Comparison of ENCODE assay signal across 8 cellular contexts in the genomic region with DNA sequence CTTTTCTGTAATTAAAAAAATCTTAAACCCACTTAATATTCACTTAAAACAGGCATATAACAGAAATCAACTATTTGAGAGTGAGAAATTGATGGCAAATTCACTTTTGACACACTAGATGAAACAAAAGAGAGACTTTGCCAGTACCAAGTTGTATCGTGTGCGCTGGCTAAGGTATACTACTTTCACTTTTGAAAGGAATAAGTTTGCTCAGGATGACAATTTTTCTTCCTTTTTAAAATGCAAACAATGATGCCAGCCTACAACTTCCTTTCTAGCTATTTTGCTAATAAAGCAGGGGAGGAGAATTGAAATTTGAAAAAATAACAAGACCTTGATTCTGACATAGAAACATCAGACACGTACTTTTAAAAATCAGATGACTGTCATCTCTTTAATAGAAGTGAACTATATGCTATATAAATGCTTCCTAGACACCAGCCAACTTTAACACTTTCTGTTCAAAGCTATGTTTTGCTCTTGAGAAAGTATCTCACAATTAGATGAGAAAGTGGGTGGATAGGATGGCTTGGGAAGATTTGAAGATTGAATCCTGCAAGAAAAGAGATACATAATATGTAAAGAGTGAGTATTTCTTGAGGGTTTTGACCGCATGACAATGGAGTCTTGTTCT. TPM values are rescaled to one million over a fixed set of nuclear protein-coding genes. Genes with fewer than 3 reads are reported as not detected.
A peak's percentile ranks its signal among the peaks of the same experiment; 100 is the strongest.
DNase-seq lines count a peak whose midpoint lies in the region; ATAC-seq and TF ChIP-seq lines count a peak whose summit lies in the region.

No MANE protein-coding gene starts in this region.

- ATAC-seq in activated T-cell treated with anti-CD3 and anti-CD28 coated beads, Interleukin-2, amount 50 U/mL, for 72 hours (replicated peaks in 1 of 2) = no peak
- no peak for ATAC-seq in upper lobe of left lung (ENCODE audit: low FRiP score in 2 of 2)

- H3K36me3 Mint-ChIP-seq in activated T-cell treated with anti-CD3 and anti-CD28 coated beads, Interleukin-2, amount 50 U/mL, for 72 hours (ENCODE audit: insufficient read depth in 2 of 2) = no peaks in the 10 kb centered on the region

- H3K9me3 ChIP-seq in ascending aorta = no peaks in the 10 kb centered on the region
- H3K9me3 ChIP-seq in upper lobe of left lung = no peaks in the 10 kb centered on the region

- TF ChIP-seq CTCF in ascending aorta (IDR thresholded peaks at IDR 0.05) (no peak), upper lobe of left lung (IDR thresholded peaks at IDR 0.05) (no peak)

- H3K4me1 ChIP-seq in ascending aorta (peaks cover 11 to 45% of the 10 kb centered on the region in 2 donors), upper lobe of left lung (peaks cover 0 to 7% (median 3%) of the 10 kb centered on the region in 4 donors)

- intact Hi-C loops in ascending aorta (cut with DNase I) = loop anchor here (2.0 to 5.0 kb wide), 4 partner anchors 21 to 503 kb away; no protein-coding TSS in a partner anchor

- no peaks in the 10 kb centered on the region for H3K9me3 Mint-ChIP-seq in activated T-cell treated with anti-CD3 and anti-CD28 coated beads, Interleukin-2, amount 50 U/mL, for 72 hours

- no peak for TF ChIP-seq POLR2A in upper lobe of left lung (IDR thresholded peaks at IDR 0.05)

- no peak for DNase-seq in activated T-cell treated with anti-CD3 and anti-CD28 coated beads, Interleukin-2, amount 50 U/mL, for 72 hours
- no peak for DNase-seq in activated T-cell treated with anti-CD3 and anti-CD28 coated beads, Interleukin-2, amount 50 U/mL, for 48 hours
- DNase-seq in ascending aorta (ENCODE audit: low spot score in 2 of 2) (no peak), medulla oblongata (ENCODE audit: extremely low spot score) (peak; percentile 73), upper lobe of left lung (no peak), HuH-7 (ENCODE audit: low spot score) (no peak), GM19238 (ENCODE audit: insufficient read length, low spot score) (no peak), NCI-H2029 treated with DMSO at 0.1 percent for 48 hours (lab: John Stamatoyannopoulos, UW) (no peak)

- no peak for TF ChIP-seq EP300 in upper lobe of left lung (IDR thresholded peaks at IDR 0.05)

- peak overlapping the region; percentile 57 to 87 for H3K4me3 Mint-ChIP-seq in activated T-cell treated with anti-CD3 and anti-CD28 coated beads, Interleukin-2, amount 50 U/mL, for 72 hours

- 34% methylated on average over 4 of the region's 4 CpGs for WGBS in upper lobe of left lung, 2 donors

- H3K4me3 ChIP-seq in ascending aorta (peak overlapping the region; percentile 48 to 62), upper lobe of left lung (peak overlapping the region in 3 of 4 donors; percentile 23 to 33 (median 29))

- H3K27me3 ChIP-seq in ascending aorta (no peaks in the 10 kb centered on the region), upper lobe of left lung (no peaks in the 10 kb centered on the region)

- H3K27me3 Mint-ChIP-seq in activated T-cell treated with anti-CD3 and anti-CD28 coated beads, Interleukin-2, amount 50 U/mL, for 72 hours (ENCODE audit: low read depth) = peaks cover 11% of the 10 kb centered on the region

- no peak overlapping the region for H3K27ac Mint-ChIP-seq in activated T-cell treated with anti-CD3 and anti-CD28 coated beads, Interleukin-2, amount 50 U/mL, for 72 hours

- peak overlapping the region; percentile 80 to 94 for H3K27ac ChIP-seq in ascending aorta
- H3K27ac ChIP-seq in upper lobe of left lung = peak overlapping the region; percentile 3 to 50 (median 28)

- H3K4me1 Mint-ChIP-seq in activated T-cell treated with anti-CD3 and anti-CD28 coated beads, Interleukin-2, amount 50 U/mL, for 72 hours (ENCODE audit: low read depth) = peaks cover 15% of the 10 kb centered on the region

- H3K36me3 ChIP-seq in ascending aorta (no peaks in the 10 kb centered on the region), upper lobe of left lung (no peaks in the 10 kb centered on the region)

RNA-seq across cellular contexts. Expression of a gene that starts 41.6 kb away (rescaled TPM):
- total RNA-seq in activated T-cell treated with anti-CD3 and anti-CD28 coated beads, Interleukin-2, amount 50 U/mL, for 72 hours = not detected
- total RNA-seq in ascending aorta (not detected), upper lobe of left lung (1 to 10 TPM in 1 of 6 donors, under 1 TPM in 1, not detected in 4; 0.30 to 6.3 TPM)
